In the genomic region with DNA sequence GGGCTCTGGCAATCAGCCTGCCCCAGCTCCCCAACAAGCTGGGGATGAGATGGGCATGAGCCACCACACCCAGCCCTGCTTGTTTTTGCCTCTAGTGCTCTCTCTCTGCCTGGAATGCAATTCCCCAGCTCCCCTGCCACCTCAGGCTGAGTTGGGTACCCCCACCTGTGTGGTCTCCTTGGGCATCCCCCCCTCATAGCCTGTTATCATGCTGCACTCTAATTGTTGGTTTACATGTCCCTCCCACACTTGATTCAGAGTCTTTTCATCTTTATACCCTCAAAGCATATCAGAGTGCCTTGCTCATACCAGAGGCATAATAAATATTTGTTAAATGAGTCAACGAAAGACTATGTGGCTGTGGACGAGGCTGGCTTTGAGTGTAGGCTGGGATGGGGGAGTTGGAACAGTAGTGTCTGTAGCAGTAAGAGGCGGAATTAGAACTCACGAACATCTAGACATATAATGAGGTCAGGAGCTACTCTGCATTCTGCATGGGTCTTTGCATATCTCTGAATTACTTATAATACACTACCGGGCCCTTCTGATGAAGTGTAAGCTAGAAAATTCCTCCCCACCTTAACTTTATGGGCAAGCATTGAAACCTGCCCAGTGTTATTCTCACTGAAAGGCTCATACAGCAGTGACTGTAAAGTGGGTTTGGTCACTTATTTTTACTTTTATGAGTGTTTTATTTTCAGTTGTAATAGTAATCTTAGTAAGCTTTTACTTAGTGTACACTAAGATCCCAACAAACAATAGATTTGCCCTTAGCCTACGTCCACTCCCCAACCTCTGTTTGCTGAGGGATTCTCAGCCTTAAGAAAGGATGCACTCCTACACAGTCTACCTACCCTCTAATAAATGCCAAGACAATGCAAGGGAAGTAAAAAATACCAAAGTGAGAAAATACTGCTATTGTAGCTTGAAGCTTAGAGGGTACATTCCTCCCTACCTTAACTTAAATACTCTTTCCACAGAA, we compare ENCODE assay signal across 1 cellular context.
TF ChIP-seq lines count a peak whose summit lies in the region.

No MANE protein-coding gene starts in this region.

TF ChIP-seq in IMR-90, 13 proteins besides CTCF, POLR2A, EP300 and RAD21:
- TF ChIP-seq, protein P1, sequence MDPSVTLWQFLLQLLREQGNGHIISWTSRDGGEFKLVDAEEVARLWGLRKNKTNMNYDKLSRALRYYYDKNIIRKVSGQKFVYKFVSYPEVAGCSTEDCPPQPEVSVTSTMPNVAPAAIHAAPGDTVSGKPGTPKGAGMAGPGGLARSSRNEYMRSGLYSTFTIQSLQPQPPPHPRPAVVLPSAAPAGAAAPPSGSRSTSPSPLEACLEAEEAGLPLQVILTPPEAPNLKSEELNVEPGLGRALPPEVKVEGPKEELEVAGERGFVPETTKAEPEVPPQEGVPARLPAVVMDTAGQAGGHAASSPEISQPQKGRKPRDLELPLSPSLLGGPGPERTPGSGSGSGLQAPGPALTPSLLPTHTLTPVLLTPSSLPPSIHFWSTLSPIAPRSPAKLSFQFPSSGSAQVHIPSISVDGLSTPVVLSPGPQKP (IDR thresholded peaks at IDR 0.05; ENCODE audit: borderline replicate concordance, low read depth, low read length): no peak
- 0 out of 2 replicates have a peak, but pooled peaks have one; percentile 38 for TF ChIP-seq BHLHE40 (IDR thresholded peaks at IDR 0.05; ENCODE audit: low read depth, low read length)
- peak; percentile 48 for TF ChIP-seq RCOR1 (IDR thresholded peaks at IDR 0.05; ENCODE audit: insufficient replicate concordance, low read length)
- TF ChIP-seq FOS (IDR thresholded peaks at IDR 0.05; ENCODE audit: low read depth, low read length): peak; percentile 82
